Comparison of ENCODE assay signal across 8 cellular contexts in genomic region chr10:104232613-104233102, GRCh38.
DNase-seq lines count a peak whose midpoint lies in the region; ATAC-seq and TF ChIP-seq lines count a peak whose summit lies in the region.

No MANE protein-coding gene starts in this region.

- no peaks in the 10 kb centered on the region for H3K36me3 ChIP-seq in HUES48 (ENCODE audit: control insufficient read depth, insufficient read depth, low read length)
- H3K36me3 ChIP-seq in effector memory CD4-positive, alpha-beta T cell (ENCODE audit: control insufficient read depth, insufficient read depth, low read length), result no peaks in the 10 kb centered on the region

- H3K4me1 ChIP-seq in HUES48 (ENCODE audit: control insufficient read depth, insufficient read depth, low read length), result 0 out of 2 replicates have a peak, but pooled peaks cover 2% of the 10 kb centered on the region
- H3K4me1 ChIP-seq in effector memory CD4-positive, alpha-beta T cell (ENCODE audit: control insufficient read depth, insufficient read depth, low read length, poor library complexity, severe bottlenecking), result peaks cover 7% of the 10 kb centered on the region

- no peak overlapping the region for H3K27ac ChIP-seq in HUES48 (ENCODE audit: low read depth, low read length)
- no peak overlapping the region for H3K27ac ChIP-seq in effector memory CD4-positive, alpha-beta T cell (ENCODE audit: insufficient read depth, low read length, poor library complexity, severe bottlenecking)

- peaks cover 30% of the 10 kb centered on the region for H3K27me3 Mint-ChIP-seq in nephron progenitor cell (ENCODE audit: low read depth, poor library complexity)

- no peak for DNase-seq in effector memory CD4-positive, alpha-beta T cell
- no peak for DNase-seq in nephron progenitor cell
- no peak for DNase-seq in GOT3 (lab: John Stamatoyannopoulos, UW)
- DNase-seq in NCI-H526 treated with DMSO at 0.1 percent for 48 hours (lab: John Stamatoyannopoulos, UW), result no peak

- TF ChIP-seq CTCF in nephron progenitor cell (IDR thresholded peaks at IDR 0.05), result no peak

- ATAC-seq in GM18907 (IDR thresholded peaks at IDR 0.05; ENCODE audit: unreplicated experiment) (peak; percentile 5), GM19324 (IDR thresholded peaks at IDR 0.05; ENCODE audit: low FRiP score, unreplicated experiment) (no peak), HG02870 (IDR thresholded peaks at IDR 0.05; ENCODE audit: unreplicated experiment) (no peak)

- H3K9me3 ChIP-seq in HUES48 (ENCODE audit: control insufficient read depth, insufficient read depth, low read length), result peaks cover 5% of the 10 kb centered on the region
- H3K9me3 ChIP-seq in effector memory CD4-positive, alpha-beta T cell (ENCODE audit: control insufficient read depth, low read length), result no peaks in the 10 kb centered on the region

- 0 out of 2 replicates have a peak overlapping the region, but pooled peaks have one; percentile 32 for H3K9ac ChIP-seq in HUES48 (ENCODE audit: low read depth, low read length)

- no peaks in the 10 kb centered on the region for H3K27me3 ChIP-seq in HUES48 (ENCODE audit: control insufficient read depth, insufficient read depth, low read length)
- H3K27me3 ChIP-seq in effector memory CD4-positive, alpha-beta T cell (replicated peaks; ENCODE audit: control insufficient read depth, insufficient read depth, low read length, poor library complexity, severe bottlenecking), result peaks cover 5% of the 10 kb centered on the region

- peaks cover 33% of the 10 kb centered on the region for H3K9me3 Mint-ChIP-seq in nephron progenitor cell

- peak overlapping the region; percentile 76 for H3K4me3 ChIP-seq in HUES48 (ENCODE audit: low read depth, low read length)
- H3K4me3 ChIP-seq in effector memory CD4-positive, alpha-beta T cell (ENCODE audit: insufficient read depth, low read depth, low read length, poor library complexity, severe bottlenecking), result peak overlapping the region; percentile 58

- H3K4me3 Mint-ChIP-seq in nephron progenitor cell, result peak overlapping the region; percentile 92

- H3K36me3 Mint-ChIP-seq in nephron progenitor cell (ENCODE audit: low read depth), result peaks cover 4% of the 10 kb centered on the region

- peaks cover 11% of the 10 kb centered on the region for H3K4me1 Mint-ChIP-seq in nephron progenitor cell

- no peak overlapping the region for H3K27ac Mint-ChIP-seq in nephron progenitor cell
